ENCODE assay signal across 31 cellular contexts in genomic region chr4:187071896-187072295, GRCh38.
A peak's percentile ranks its signal among the peaks of the same experiment; 100 is the strongest.
DNase-seq lines count a peak whose midpoint lies in the region; ATAC-seq and TF ChIP-seq lines count a peak whose summit lies in the region.
"Had no signal": no experiment of that assay in that cellular context is flagged by ENCODE, and none has a peak within 500 bp of the region (broad histone marks: within the 10 kb centered on the region; RNA-seq: fewer than 3 reads in every experiment).

No MANE protein-coding gene starts in this region.

- no peaks in the 10 kb centered on the region for H3K27me3 ChIP-seq in thyroid gland
- H3K27me3 ChIP-seq in transverse colon: no peaks in the 10 kb centered on the region
- H3K27me3 ChIP-seq: adrenal gland, MG63, neural progenitor cell, stomach, tibial nerve had no signal

- no peak for TF ChIP-seq EP300 in transverse colon (IDR thresholded peaks at IDR 0.05; ENCODE audit: low read depth)

- ATAC-seq in HG03571 (IDR thresholded peaks at IDR 0.05; ENCODE audit: unreplicated experiment): no peak
- ATAC-seq: activated CD4-positive, CD25-positive, alpha-beta regulatory T cell treated with anti-CD3 and anti-CD28 coated beads, Interleukin-2, amount 50 U/mL, for 24 hours; right cardiac atrium; T-helper 17 cell had no signal

- H3K4me1 ChIP-seq in thyroid gland: no peaks in the 10 kb centered on the region
- no peaks in the 10 kb centered on the region for H3K4me1 ChIP-seq in transverse colon
- H3K4me1 ChIP-seq: adrenal gland, esophagus muscularis mucosa had no signal

- H3K4me3 Mint-ChIP-seq in brain (peak overlapping the region in 4 of 5 experiments; percentile 12 to 61 (median 36)), nephron (no peak overlapping the region)
- H3K4me3 Mint-ChIP-seq: activated CD4-positive, alpha-beta memory T cell treated with anti-CD3 and anti-CD28 coated beads for 36 hours; activated naive CD4-positive, alpha-beta T cell treated with anti-CD3 and anti-CD28 coated beads for 36 hours; central memory CD8-positive, alpha-beta T cell; endodermal cell; memory B cell; neural progenitor cell; T-helper 17 cell had no signal

- DNase-seq in D341Med (ENCODE audit: low spot score): peak; percentile 71
- peak; percentile 5 for DNase-seq in NCI-H69 (lab: John Stamatoyannopoulos, UW)
- DNase-seq in thyroid gland: no peak
- no peak for DNase-seq in transverse colon
- no peak for DNase-seq in superior temporal gyrus (ENCODE audit: extremely low spot score)
- DNase-seq: activated CD4-positive, alpha-beta memory T cell treated with anti-CD3 and anti-CD28 coated beads for 36 hours; activated naive CD4-positive, alpha-beta T cell treated with anti-CD3 and anti-CD28 coated beads for 36 hours; adrenal gland; dermis blood vessel endothelial cell; endodermal cell; KBM-7; MG63; NCI-H1105; NCI-H1930; NCI-H748 treated with DMSO at 0.1 percent for 48 hours; right cardiac atrium; RPMI8226; stimulated activated CD4-positive, alpha-beta T cell treated with anti-CD3 and anti-CD28 coated beads, Interleukin-4, amount 100 ng/mL, for 1 hour; stomach; T-helper 17 cell had no signal

- H3K36me3 Mint-ChIP-seq in brain (no peaks in the 10 kb centered on the region), nephron (ENCODE audit: low read depth) (no peaks in the 10 kb centered on the region)
- H3K36me3 Mint-ChIP-seq: activated CD4-positive, alpha-beta memory T cell treated with anti-CD3 and anti-CD28 coated beads for 36 hours; memory B cell; neural progenitor cell had no signal

- in situ Hi-C loops in transverse colon (cut with MboI; ENCODE audit: low pct_ligation_motif_present in 1 of 4, low pct_unique_long_range_greater_than_20kb in 1 of 4, low sequenced_read_pairs in 3 of 4): no loop called here

- H3K9me3 ChIP-seq in thyroid gland (no peaks in the 10 kb centered on the region), transverse colon (no peaks in the 10 kb centered on the region)
- H3K9me3 ChIP-seq: adrenal gland, esophagus muscularis mucosa, MG63, stomach, tibial nerve had no signal

- H3K27ac ChIP-seq in thyroid gland: no peak overlapping the region
- H3K27ac ChIP-seq in transverse colon: no peak overlapping the region
- H3K27ac ChIP-seq: adrenal gland, esophagus muscularis mucosa, HL-60, neural progenitor cell, SK-N-MC, stomach, tibial nerve had no signal

- H3K27ac Mint-ChIP-seq in brain (peak overlapping the region in 3 of 5 experiments; percentile 13 to 86 (median 18)), nephron (peak overlapping the region; percentile 20 to 68 (median 52))
- H3K27ac Mint-ChIP-seq: activated CD4-positive, alpha-beta memory T cell treated with anti-CD3 and anti-CD28 coated beads for 36 hours; activated naive CD4-positive, alpha-beta T cell treated with anti-CD3 and anti-CD28 coated beads for 36 hours; endodermal cell; memory B cell; neural progenitor cell; T-helper 17 cell had no signal

- H3K27me3 Mint-ChIP-seq in brain (peaks cover 4% of the 10 kb centered on the region), nephron (ENCODE audit: low read depth) (peaks cover 5% of the 10 kb centered on the region)
- H3K27me3 Mint-ChIP-seq: activated CD4-positive, alpha-beta memory T cell treated with anti-CD3 and anti-CD28 coated beads for 36 hours; central memory CD8-positive, alpha-beta T cell; memory B cell; T-helper 17 cell had no signal

- WGBS in thyroid gland, 2 donors: 83 to 84% methylated on average over 6 of the region's 6 CpGs
- WGBS in transverse colon (ENCODE audit: low coverage in 1 of 2), 2 donors: 73 to 89% methylated on average over 4 to 6 of the region's 6 CpGs

- H3K4me1 Mint-ChIP-seq in brain (peaks cover 31% of the 10 kb centered on the region), nephron (peaks cover 24% of the 10 kb centered on the region)
- H3K4me1 Mint-ChIP-seq: central memory CD8-positive, alpha-beta T cell; memory B cell; T-helper 17 cell had no signal

- H3K9me3 Mint-ChIP-seq in brain: no peaks in the 10 kb centered on the region
- no peaks in the 10 kb centered on the region for H3K9me3 Mint-ChIP-seq in nephron
- H3K9me3 Mint-ChIP-seq: activated CD4-positive, alpha-beta memory T cell treated with anti-CD3 and anti-CD28 coated beads for 36 hours; endodermal cell; neural progenitor cell had no signal

- no peak for TF ChIP-seq CTCF in brain (conservative IDR thresholded peaks at IDR 0.05)
- no peak for TF ChIP-seq CTCF in nephron (IDR thresholded peaks at IDR 0.05; ENCODE audit: unreplicated experiment in 3 of 3)
- no peak for TF ChIP-seq CTCF in thyroid gland (IDR thresholded peaks at IDR 0.05)
- no peak for TF ChIP-seq CTCF in transverse colon (IDR thresholded peaks at IDR 0.05)

- no peak for TF ChIP-seq POLR2A in thyroid gland (IDR thresholded peaks at IDR 0.05)
- no peak for TF ChIP-seq POLR2A in transverse colon (IDR thresholded peaks at IDR 0.05)

- H3K4me3 ChIP-seq in thyroid gland (replicated peaks in 1 of 3) (no peak overlapping the region), transverse colon (no peak overlapping the region)
- H3K4me3 ChIP-seq: adrenal gland, esophagus muscularis mucosa, MG63, neural progenitor cell, SK-N-MC, stomach, tibial nerve had no signal

- intact Hi-C loops in thyroid gland (cut with DNase I): no loop called here
- intact Hi-C loops in transverse colon (cut with DNase I; ENCODE audit: low total_unique reads): no loop called here

- H3K36me3 ChIP-seq in thyroid gland (no peaks in the 10 kb centered on the region), transverse colon (no peaks in the 10 kb centered on the region)
- H3K36me3 ChIP-seq: adrenal gland, esophagus muscularis mucosa, MG63, neural progenitor cell, stomach, tibial nerve had no signal

Comparison
In these comparisons a context has a peak if more than half of its experiments do, and no peak if none do; other contexts are left out.
1. DNase-seq: peak in D341Med (single experiment) and NCI-H69 (single experiment); none in thyroid gland (0 of 2), transverse colon (single experiment) and superior temporal gyrus (single experiment).
2. H3K4me3 Mint-ChIP-seq: peak in brain (4 of 5); none in nephron (0 of 3).